ENCODE assay signal across 20 cellular contexts in genomic region chr6:102402635-102403329, GRCh38.
DNase-seq lines count a peak whose midpoint lies in the region; ATAC-seq, FAIRE-seq and TF ChIP-seq lines count a peak whose summit lies in the region.
"Had no signal": no experiment of that assay in that cellular context is flagged by ENCODE, and none has a peak within 500 bp of the region (broad histone marks: within the 10 kb centered on the region; RNA-seq: fewer than 3 reads in every experiment).

No MANE protein-coding gene starts in this region.

- no peaks in the 10 kb centered on the region for H3K9me2 ChIP-seq in Karpas-422 (replicated peaks; ENCODE audit: insufficient read depth, low read length)

- ATAC-seq in GM21717 (IDR thresholded peaks at IDR 0.05; ENCODE audit: unreplicated experiment) (peak; percentile 59), GM12878 (peak; percentile 82), HG03039 (IDR thresholded peaks at IDR 0.05; ENCODE audit: unreplicated experiment) (no peak)
- ATAC-seq in activated naive CD8-positive, alpha-beta T cell treated with anti-CD3 and anti-CD28 coated beads, Interleukin-2, amount 50 U/mL, for 24 hours = no peak
- ATAC-seq: CD8-positive, alpha-beta T cell; T-helper 17 cell had no signal

- H3K4me1 Mint-ChIP-seq in activated naive CD8-positive, alpha-beta T cell treated with anti-CD3 and anti-CD28 coated beads, Interleukin-2, amount 50 U/mL, for 24 hours = no peaks in the 10 kb centered on the region
- H3K4me1 Mint-ChIP-seq: IgD-negative memory B cell, T-helper 17 cell had no signal

- H3K79me2 ChIP-seq in Karpas-422 (ENCODE audit: low read length) (no peaks in the 10 kb centered on the region), GM12878 (ENCODE audit: control insufficient read depth, insufficient read depth, low read length) (no peaks in the 10 kb centered on the region)

- peak overlapping the region; percentile 64; the same call in 1 of the 2 replicates for H2AFZ ChIP-seq in Karpas-422 (ENCODE audit: low read length)
- H2AFZ ChIP-seq in GM12878 (ENCODE audit: control insufficient read depth, low read depth, low read length) = no peak overlapping the region

- no TSS peak for BruUV-seq in GM12878 (replicated peaks; lab: Mats Ljungman, UMichigan)

- no peak for TF ChIP-seq EP300 in GM12878 (IDR thresholded peaks at IDR 0.05; ENCODE audit: borderline replicate concordance in 1 of 2, control insufficient read depth in 1 of 2, low read depth in 2 of 2, low read length in 2 of 2)

- H3K9me3 ChIP-seq in Karpas-422 (ENCODE audit: low read length) = no peaks in the 10 kb centered on the region
- no peaks in the 10 kb centered on the region for H3K9me3 ChIP-seq in GM12878 (replicated peaks; ENCODE audit: control insufficient read depth, insufficient read depth, low read length)
- H3K9me3 ChIP-seq: BLaER1 treated with 17β-estradiol and CSF1 and Interleukin-3, amounts not matched to agents 10 nM and 100 nM; MG63; Peyer's patch had no signal

- no peak for TF ChIP-seq CTCF in GM12878 (IDR thresholded peaks at IDR 0.05 in 2 of 3, conservative IDR thresholded peaks at IDR 0.05 in 1 of 3; ENCODE audit: control insufficient read depth in 2 of 3, extremely low read depth in 1 of 3, insufficient read depth in 1 of 3, low read depth in 3 of 3, low read length in 3 of 3)

- no peaks in the 10 kb centered on the region for H3K27me3 ChIP-seq in Karpas-422 (ENCODE audit: low read length)
- H3K27me3 ChIP-seq in GM12878 (replicated peaks in 1 of 2; ENCODE audit: control insufficient read depth in 2 of 2, insufficient read depth in 2 of 2, low read length in 1 of 2) = no peaks in the 10 kb centered on the region
- H3K27me3 ChIP-seq: BLaER1 treated with 17β-estradiol and CSF1 and Interleukin-3, amounts not matched to agents 10 nM and 100 nM; MG63; Peyer's patch had no signal

- POLR2A ChIA-PET in GM12878 (lab: Charles Lee) = no interaction called here

- H3K9ac ChIP-seq in Karpas-422 (ENCODE audit: low read length) (no peak overlapping the region), GM12878 (ENCODE audit: control insufficient read depth, insufficient read depth, low read length) (no peak overlapping the region)
- H3K9ac ChIP-seq: BLaER1 treated with 17β-estradiol and CSF1 and Interleukin-3, amounts not matched to agents 10 nM and 100 nM had no signal

- peak; percentile 51 for DNase-seq in G401 (ENCODE audit: low spot score)
- DNase-seq in Karpas-422 = no peak
- DNase-seq in GM12878 (ENCODE audit: low read depth, low spot score) = no peak
- no peak for DNase-seq in NCI-H2029 (lab: John Stamatoyannopoulos, UW)
- no peak for DNase-seq in activated naive CD8-positive, alpha-beta T cell treated with anti-CD3 and anti-CD28 coated beads, Interleukin-2, amount 50 U/mL, for 24 hours
- DNase-seq: CD8-positive, alpha-beta T cell; DMS79; Kasumi-1; MG63; NCI-H1092; NCI-H146; NCI-H2107; NCI-H226; NCI-H524 treated with DMSO at 0.1 percent for 48 hours; Peyer's patch; T-helper 17 cell had no signal

- H3K4me2 ChIP-seq in Karpas-422 (ENCODE audit: low read depth, low read length, poor library complexity, severe bottlenecking) = peak overlapping the region; percentile 20
- no peak overlapping the region for H3K4me2 ChIP-seq in GM12878 (ENCODE audit: control insufficient read depth, insufficient read depth)
- H3K4me2 ChIP-seq: BLaER1 treated with 17β-estradiol and CSF1 and Interleukin-3, amounts not matched to agents 10 nM and 100 nM had no signal

- H3K4me1 ChIP-seq in Karpas-422 (ENCODE audit: low read length) = peaks cover 3% of the 10 kb centered on the region; the same call in 1 of the 2 replicates
- no peaks in the 10 kb centered on the region for H3K4me1 ChIP-seq in GM12878 (ENCODE audit: control insufficient read depth, insufficient read depth, low read length)
- H3K4me1 ChIP-seq: Peyer's patch had no signal

- in situ Hi-C loops in G401 (cut with HindIII; ENCODE audit: low sequenced_read_pairs) = no loop called here
- in situ Hi-C loops in GM12878 (cut with MboI) = no loop called here

- H4K20me1 ChIP-seq in Karpas-422 (ENCODE audit: insufficient read depth, low read depth, low read length) (no peaks in the 10 kb centered on the region), GM12878 (ENCODE audit: control insufficient read depth, insufficient read depth) (no peaks in the 10 kb centered on the region)
- H4K20me1 ChIP-seq: BLaER1 treated with 17β-estradiol and CSF1 and Interleukin-3, amounts not matched to agents 10 nM and 100 nM had no signal

- H3K4me3 Mint-ChIP-seq in activated naive CD8-positive, alpha-beta T cell treated with anti-CD3 and anti-CD28 coated beads, Interleukin-2, amount 50 U/mL, for 24 hours = no peak overlapping the region
- H3K4me3 Mint-ChIP-seq: CD8-positive, alpha-beta T cell; IgD-negative memory B cell; T-helper 17 cell had no signal

- no peak for TF ChIP-seq POLR2A in GM12878 (IDR thresholded peaks at IDR 0.05; ENCODE audit: low read depth, low read length)

- H3K27ac ChIP-seq in Karpas-422 (ENCODE audit: low read length) (no peak overlapping the region), GM12878 (ENCODE audit: control insufficient read depth, insufficient read depth) (no peak overlapping the region)
- H3K27ac ChIP-seq: BLaER1 treated with 17β-estradiol and CSF1 and Interleukin-3, amounts not matched to agents 10 nM and 100 nM; Peyer's patch had no signal

- RAD21 ChIA-PET in GM12878 (lab: Charles Lee; ENCODE audit: unreplicated experiment) = no interaction called here

- peaks cover 4% of the 10 kb centered on the region for H3K9me3 Mint-ChIP-seq in activated naive CD8-positive, alpha-beta T cell treated with anti-CD3 and anti-CD28 coated beads, Interleukin-2, amount 50 U/mL, for 24 hours

- CTCF ChIA-PET in GM12878 (lab: Yijun Ruan, JAX) = no interaction called here

- H3K4me3 ChIP-seq in Karpas-422 (ENCODE audit: low read length) (no peak overlapping the region), GM12878 (no peak overlapping the region)
- H3K4me3 ChIP-seq: BLaER1 treated with 17β-estradiol and CSF1 and Interleukin-3, amounts not matched to agents 10 nM and 100 nM; MG63; Peyer's patch had no signal

- intact Hi-C loops in GM12878 (cut with micrococcal nuclease; ENCODE audit: unreplicated experiment) = no loop called here

- 0% methylated on average over 2 of the region's 2 CpGs for WGBS in GM12878 (ENCODE audit: insufficient coverage, insufficient replicate concordance, low lambda C conversion rate, missing lambda C conversion rate)

- no peak for TF ChIP-seq RAD21 in GM12878 (IDR thresholded peaks at IDR 0.05; ENCODE audit: insufficient read depth, low read depth, low read length)

- H3K36me3 ChIP-seq in Karpas-422 (ENCODE audit: insufficient read depth, low read length) = no peaks in the 10 kb centered on the region
- no peaks in the 10 kb centered on the region for H3K36me3 ChIP-seq in GM12878 (ENCODE audit: control insufficient read depth in 2 of 2, insufficient read depth in 2 of 2, low read length in 1 of 2)
- H3K36me3 ChIP-seq: BLaER1 treated with 17β-estradiol and CSF1 and Interleukin-3, amounts not matched to agents 10 nM and 100 nM; MG63; Peyer's patch had no signal

- SMC1A ChIA-PET in GM12878 (lab: Charles Lee; ENCODE audit: uncharacterized antibody, unreplicated experiment) = interaction anchor here (2.5 kb wide), 1 partner anchor 15 kb away, joined by 12 read pairs; no protein-coding TSS in a partner anchor

- no peak overlapping the region for H3K27ac Mint-ChIP-seq in activated naive CD8-positive, alpha-beta T cell treated with anti-CD3 and anti-CD28 coated beads, Interleukin-2, amount 50 U/mL, for 24 hours
- H3K27ac Mint-ChIP-seq: CD8-positive, alpha-beta T cell; IgD-negative memory B cell; T-helper 17 cell had no signal

- no peaks in the 10 kb centered on the region for H3K36me3 Mint-ChIP-seq in activated naive CD8-positive, alpha-beta T cell treated with anti-CD3 and anti-CD28 coated beads, Interleukin-2, amount 50 U/mL, for 24 hours (ENCODE audit: low read depth)
- H3K36me3 Mint-ChIP-seq: CD8-positive, alpha-beta T cell had no signal

- H3K27me3 Mint-ChIP-seq in activated naive CD8-positive, alpha-beta T cell treated with anti-CD3 and anti-CD28 coated beads, Interleukin-2, amount 50 U/mL, for 24 hours = no peaks in the 10 kb centered on the region
- H3K27me3 Mint-ChIP-seq: IgD-negative memory B cell, T-helper 17 cell had no signal

- FAIRE-seq in GM12878 (lab: Jason Lieb, UNC) = peak; percentile 31

TF ChIP-seq in GM12878, 131 proteins besides CTCF, POLR2A, EP300 and RAD21:
- no peak for TF ChIP-seq TCF3 (IDR thresholded peaks at IDR 0.05; ENCODE audit: borderline replicate concordance, insufficient read depth, low read depth, low read length)
- no peak for TF ChIP-seq KAT2A (conservative IDR thresholded peaks at IDR 0.05; ENCODE audit: control insufficient read depth, low read depth, low read length)

Comparison
In these comparisons a context has a peak if more than half of its experiments do, and no peak if none do; other contexts are left out.
1. ATAC-seq: peak in GM21717 (single experiment) and GM12878 (single experiment); none in activated naive CD8-positive, alpha-beta T cell treated with anti-CD3 and anti-CD28 coated beads, Interleukin-2, amount 50 U/mL, for 24 hours (single experiment) and HG03039 (single experiment).